In genomic region chr2:63058149-63058741, GRCh38 we compare ENCODE assay signal across 9 cellular contexts. TPM values are rescaled to one million over a fixed set of nuclear protein-coding genes. Genes with fewer than 3 reads are reported as not detected.
DNase-seq lines count a peak whose midpoint lies in the region; ATAC-seq and TF ChIP-seq lines count a peak whose summit lies in the region.
"Had no signal": no experiment of that assay in that cellular context is flagged by ENCODE, and none has a peak within 500 bp of the region (broad histone marks: within the 10 kb centered on the region; RNA-seq: fewer than 3 reads in every experiment).

No MANE protein-coding gene starts in this region.

- H3K4me1 ChIP-seq in endodermal cell (ENCODE audit: control insufficient read depth, insufficient read depth, low read length) (no peaks in the 10 kb centered on the region), neuronal stem cell (ENCODE audit: control insufficient read depth in 2 of 2, insufficient read depth in 1 of 2, low read depth in 1 of 2, low read length in 2 of 2) (peaks cover 0 to 27% of the 10 kb centered on the region in 2 donors)

- no peak overlapping the region for H3K4ac ChIP-seq in neuronal stem cell (ENCODE audit: low read length)

- H3K23ac ChIP-seq in neuronal stem cell (ENCODE audit: low read depth, low read length, poor library complexity) = no peak overlapping the region

- no peak overlapping the region for H2BK12ac ChIP-seq in neuronal stem cell (ENCODE audit: low read length)

- peaks cover 3% of the 10 kb centered on the region for H3K9me3 Mint-ChIP-seq in CD4-positive, alpha-beta T cell
- peaks cover 3% of the 10 kb centered on the region for H3K9me3 Mint-ChIP-seq in endodermal cell

- peaks cover 2% of the 10 kb centered on the region for H3K79me1 ChIP-seq in neuronal stem cell (ENCODE audit: low read depth, low read length)

- H3K18ac ChIP-seq in neuronal stem cell (ENCODE audit: low read length) = peak overlapping the region; percentile 90

- intact Hi-C loops in CD4-positive, alpha-beta T cell (cut with DNase I, micrococcal nuclease) = no loop called here

- peak overlapping the region; percentile 72 for H2AK5ac ChIP-seq in neuronal stem cell (ENCODE audit: low read depth, low read length)

- no peak overlapping the region for H2BK15ac ChIP-seq in neuronal stem cell (ENCODE audit: low read length)

- peaks cover 92% of the 10 kb centered on the region for H3K27me3 ChIP-seq in CD4-positive, alpha-beta T cell (ENCODE audit: control insufficient read depth, insufficient read depth, low read length)
- peaks cover 99% of the 10 kb centered on the region for H3K27me3 ChIP-seq in endodermal cell (ENCODE audit: control insufficient read depth, insufficient read depth, low read length, poor library complexity, severe bottlenecking)
- H3K27me3 ChIP-seq in neuronal stem cell (ENCODE audit: control insufficient read depth in 3 of 3, insufficient read depth in 3 of 3, low read depth in 1 of 3, low read length in 3 of 3) = peaks cover 14 to 96% (median 64%) of the 10 kb centered on the region in 3 experiments

- no peak for TF ChIP-seq CTCF in CD4-positive, alpha-beta T cell (IDR thresholded peaks at IDR 0.05)
- no peak for TF ChIP-seq CTCF in endodermal cell (conservative IDR thresholded peaks at IDR 0.05)

- H3K9me3 ChIP-seq in CD4-positive, alpha-beta T cell (ENCODE audit: control insufficient read depth, low read length) = peaks cover 3% of the 10 kb centered on the region
- H3K9me3 ChIP-seq in endodermal cell (ENCODE audit: control insufficient read depth, low read length) (peaks cover 5% of the 10 kb centered on the region), neuronal stem cell (replicated peaks in 1 of 2; ENCODE audit: control insufficient read depth in 2 of 2, insufficient read depth in 1 of 2, low read depth in 1 of 2, low read length in 2 of 2) (peaks cover 2 to 32% of the 10 kb centered on the region in 2 donors)

- H3K27me3 Mint-ChIP-seq in CD4-positive, alpha-beta T cell = peaks cover 86% of the 10 kb centered on the region
- peaks cover 95% of the 10 kb centered on the region for H3K27me3 Mint-ChIP-seq in endodermal cell (ENCODE audit: insufficient read depth)

- H3K4me3 Mint-ChIP-seq in CD4-positive, alpha-beta T cell = peak overlapping the region; percentile 58
- H3K4me3 Mint-ChIP-seq in endodermal cell = peak overlapping the region; percentile 29

- H3K9ac ChIP-seq in endodermal cell (ENCODE audit: extremely low read depth, low read length, poor library complexity, severe bottlenecking) = no peak overlapping the region
- no peak overlapping the region for H3K9ac ChIP-seq in neuronal stem cell (ENCODE audit: low read depth, low read length, poor library complexity)

- H3K36me3 ChIP-seq in endodermal cell (ENCODE audit: control insufficient read depth, insufficient read depth, low read length) = no peaks in the 10 kb centered on the region
- H3K36me3 ChIP-seq in neuronal stem cell (replicated peaks in 1 of 2; ENCODE audit: control insufficient read depth in 2 of 2, insufficient read depth in 2 of 2, low read length in 2 of 2) = peaks cover 3 to 14% of the 10 kb centered on the region in 2 donors

- no peak overlapping the region for H3K14ac ChIP-seq in neuronal stem cell (ENCODE audit: low read length)

- H2AFZ ChIP-seq in neuronal stem cell (ENCODE audit: low read length) = peak overlapping the region; percentile 84

- POLR2A ChIA-PET in CD4-positive, alpha-beta T cell (lab: Charles Lee) = no interaction called here

- H3K4me3 ChIP-seq in endodermal cell (ENCODE audit: low read length) (no peak overlapping the region), neuronal stem cell (ENCODE audit: low read length in 2 of 2) (peak overlapping the region in 1 of 2 donors; percentile 2)

- H3K27ac Mint-ChIP-seq in CD4-positive, alpha-beta T cell = no peak overlapping the region
- H3K27ac Mint-ChIP-seq in endodermal cell = no peak overlapping the region

- DNase-seq in CD4-positive, alpha-beta T cell = no peak
- peak; percentile 39 for DNase-seq in KG1 (lab: John Stamatoyannopoulos, UW)
- peak; percentile 74 for DNase-seq in endodermal cell
- DNase-seq in neuronal stem cell (ENCODE audit: low spot score) = peak; percentile 70
- no peak for DNase-seq in COLO829 (ENCODE audit: low spot score)
- no peak for DNase-seq in NCI-H2029 treated with DMSO at 0.1 percent for 48 hours (lab: John Stamatoyannopoulos, UW)
- no peak for DNase-seq in DMS53 (lab: John Stamatoyannopoulos, UW)

- peak overlapping the region; percentile 43 for H3K4me2 ChIP-seq in neuronal stem cell (ENCODE audit: insufficient read depth, low read length, poor library complexity, severe bottlenecking)

- no peak overlapping the region for H3K27ac ChIP-seq in CD4-positive, alpha-beta T cell (ENCODE audit: low read depth, low read length)
- H3K27ac ChIP-seq in endodermal cell (ENCODE audit: low read depth, low read length) (no peak overlapping the region), neuronal stem cell (replicated peaks; ENCODE audit: low read length) (peak overlapping the region; percentile 85)

- CTCF ChIA-PET in CD4-positive, alpha-beta T cell (lab: Charles Lee) = no interaction called here

- no peaks in the 10 kb centered on the region for H3K36me3 Mint-ChIP-seq in CD4-positive, alpha-beta T cell (ENCODE audit: low read depth)
- H3K36me3 Mint-ChIP-seq in endodermal cell (ENCODE audit: low read depth) = peaks cover 37% of the 10 kb centered on the region

- H2BK5ac ChIP-seq in neuronal stem cell (ENCODE audit: low read length) = peak overlapping the region; percentile 67

- 3 to 4% methylated on average over 16 to 18 of the region's 18 CpGs for WGBS in endodermal cell (ENCODE audit: insufficient coverage in 1 of 2, insufficient read length in 1 of 2), 2 experiments
- no CpG with 5 or more reads among the region's 18 CpGs for WGBS in neuronal stem cell (ENCODE audit: extremely low coverage in 2 of 2, insufficient read length in 2 of 2, insufficient replicate concordance in 1 of 2), 2 donors

- H4K91ac ChIP-seq in neuronal stem cell (ENCODE audit: low read depth, low read length, poor library complexity) = no peak overlapping the region

- H2BK120ac ChIP-seq in neuronal stem cell (ENCODE audit: low read depth, low read length) = peak overlapping the region; percentile 56

- no peak overlapping the region for H4K8ac ChIP-seq in neuronal stem cell (ENCODE audit: low read depth, low read length)

- peaks cover 59% of the 10 kb centered on the region for H3K4me1 Mint-ChIP-seq in CD4-positive, alpha-beta T cell (ENCODE audit: low read depth)
- H3K4me1 Mint-ChIP-seq in endodermal cell = peaks cover 45% of the 10 kb centered on the region

- ATAC-seq in CD4-positive, alpha-beta T cell (ENCODE audit: poor library complexity) = no peak
- no peak for ATAC-seq in HG03565 (IDR thresholded peaks at IDR 0.05; ENCODE audit: unreplicated experiment)

RNA-seq across cellular contexts. Expression of gene OTX1, which starts 7.6 kb away (rescaled TPM):
- not detected for total RNA-seq in CD4-positive, alpha-beta T cell
- total RNA-seq in endodermal cell = 10 to 100 TPM; 11.7 to 19.0 TPM
- 4.2 TPM for polyA plus RNA-seq in endodermal cell (2013, experiment 1 of 2)
- polyA plus RNA-seq in endodermal cell (2013, experiment 2 of 2) = 3.3 TPM
- 10.3 TPM for polyA plus RNA-seq in neuronal stem cell (2013, experiment 1 of 2)
- 10.4 TPM for polyA plus RNA-seq in neuronal stem cell (2013, experiment 2 of 2)
- total RNA-seq: epithelial cell of proximal tubule had no signal

Comparison
In these comparisons a context has a peak if more than half of its experiments do, and no peak if none do; other contexts are left out.
1. DNase-seq: peak in KG1 (single experiment), endodermal cell (single experiment) and neuronal stem cell (single experiment); none in CD4-positive, alpha-beta T cell (0 of 10), COLO829 (single experiment), NCI-H2029 treated with DMSO at 0.1 percent for 48 hours (single experiment) and DMS53 (single experiment).
2. RNA of gene OTX1, which starts 7.6 kb away (total RNA-seq): 11.7 to 19.0 TPM in endodermal cell; not detected in CD4-positive, alpha-beta T cell; every median in the first group is over 10 times any median in the second.